ENCODE assay signal across 21 cellular contexts in genomic region chr10:70705121-70705861, GRCh38. TPM values are rescaled to one million over a fixed set of nuclear protein-coding genes. Genes with fewer than 3 reads are reported as not detected.
"Had no signal": no experiment of that assay in that cellular context is flagged by ENCODE, and none has a peak within 500 bp of the region (broad histone marks: within the 10 kb centered on the region; RNA-seq: fewer than 3 reads in every experiment).

No MANE protein-coding gene starts in this region.

- H3K36me3 ChIP-seq: esophagus squamous epithelium, gastrocnemius medialis, left lung, lower lobe of right lung had no signal

- H3K27me3 ChIP-seq: dorsolateral prefrontal cortex, esophagus squamous epithelium, gastrocnemius medialis, heart right ventricle, left lung had no signal

- H3K4me1 ChIP-seq: gastrocnemius medialis, heart right ventricle, left lung, lower lobe of right lung had no signal

- H3K9me3 ChIP-seq: esophagus squamous epithelium, gastrocnemius medialis, heart right ventricle, left lung, lower lobe of right lung, mucosa of descending colon had no signal

- H3K27ac ChIP-seq: coronary artery, dorsolateral prefrontal cortex, esophagus squamous epithelium, gastrocnemius medialis, heart right ventricle, left lung, lower lobe of right lung had no signal

- DNase-seq: dermis blood vessel endothelial cell; dorsolateral prefrontal cortex; effector CD4-positive, alpha-beta T cell; effector memory CD4-positive, alpha-beta T cell; esophagus squamous epithelium; foreskin melanocyte; gastrocnemius medialis; glutamatergic neuron; head of caudate nucleus; heart right ventricle; hippocampal formation; left cardiac atrium; left ventricle myocardium superior; lower lobe of right lung; mesenchymal stem cell; mucosa of descending colon; naive B cell had no signal

- H3K4me3 ChIP-seq: coronary artery, dorsolateral prefrontal cortex, esophagus squamous epithelium, gastrocnemius medialis, heart right ventricle, left lung, lower lobe of right lung, mucosa of descending colon had no signal

- ATAC-seq: gastrocnemius medialis, left cardiac atrium, left lung, left ventricle myocardium superior, mucosa of descending colon had no signal

RNA-seq across cellular contexts. Expression of gene ADAMTS14, which starts 33.0 kb away (rescaled TPM):
- total RNA-seq: endothelial cell of umbilical vein, lung microvascular endothelial cell had no signal
- polyA plus RNA-seq: endothelial cell of umbilical vein had no signal
